ENCODE assay signal across 8 cellular contexts in genomic region chr16:84144301-84144858, GRCh38.
DNase-seq lines count a peak whose midpoint lies in the region; ATAC-seq and TF ChIP-seq lines count a peak whose summit lies in the region.

No MANE protein-coding gene starts in this region.

- DNase-seq in caudate nucleus (lab: John Stamatoyannopoulos, UW), result peak in 36 of 61 donors; percentile 6 to 66 (median 31)
- peak; percentile 70 for DNase-seq in left kidney (ENCODE audit: low read depth, low spot score)
- peak; percentile 35 for DNase-seq in stimulated activated CD4-positive, alpha-beta T cell treated with anti-CD3 and anti-CD28 coated beads, Interleukin-4, amount 100 ng/mL, for 1 hour
- no peak for DNase-seq in NCI-H446 (lab: John Stamatoyannopoulos, UW)

- TF ChIP-seq CTCF in VCaP (conservative IDR thresholded peaks at IDR 0.05), result no peak

- H3K4me3 ChIP-seq in GM08714 (ENCODE audit: low read length), result peak overlapping the region; percentile 68

- peak; percentile 22 for ATAC-seq in HG03442 (IDR thresholded peaks at IDR 0.05; ENCODE audit: unreplicated experiment)
- no peak for ATAC-seq in HG02763 (IDR thresholded peaks at IDR 0.05; ENCODE audit: unreplicated experiment)

- peak overlapping the region; percentile 67 for H3K27ac ChIP-seq in VCaP
- H3K27ac ChIP-seq in caudate nucleus (ENCODE audit: low read depth, low read length), result no peak overlapping the region

Comparison
In these comparisons a context has a peak if more than half of its experiments do, and no peak if none do; other contexts are left out.
1. DNase-seq: peak in caudate nucleus (36 of 61), left kidney (single experiment) and stimulated activated CD4-positive, alpha-beta T cell treated with anti-CD3 and anti-CD28 coated beads, Interleukin-4, amount 100 ng/mL, for 1 hour (single experiment); none in NCI-H446 (0 of 2).